In the genomic region with DNA sequence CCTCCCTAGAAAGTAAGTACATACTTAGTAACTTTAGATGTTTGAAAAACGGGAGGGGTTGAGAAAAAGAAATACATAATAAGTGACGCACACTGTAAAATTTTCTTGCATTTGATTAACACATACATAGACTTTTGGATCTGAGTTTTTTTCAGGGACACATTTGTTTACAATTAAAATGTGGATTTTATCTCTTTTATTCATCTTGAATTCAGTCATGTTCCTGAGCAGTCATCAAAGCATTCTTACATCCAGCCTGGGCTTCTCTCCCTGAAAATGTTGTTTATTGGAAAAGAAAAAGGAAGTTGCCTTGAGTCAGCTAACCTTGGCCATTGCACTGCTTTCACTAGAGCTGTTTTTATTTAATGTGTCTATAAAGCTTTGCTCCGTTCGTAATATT, we compare ENCODE assay signal across 21 cellular contexts. TPM values are rescaled to one million over a fixed set of nuclear protein-coding genes. Genes with fewer than 3 reads are reported as not detected.
DNase-seq lines count a peak whose midpoint lies in the region; ATAC-seq, FAIRE-seq and TF ChIP-seq lines count a peak whose summit lies in the region.
"Had no signal": no experiment of that assay in that cellular context is flagged by ENCODE, and none has a peak within 500 bp of the region (broad histone marks: within the 10 kb centered on the region; RNA-seq: fewer than 3 reads in every experiment).

No MANE protein-coding gene starts in this region.

- CTCF ChIA-PET in HepG2 (lab: Yijun Ruan, JAX; ENCODE audit: low intra/inter-chr PET ratio, low total read pairs): no interaction called here
- CTCF ChIA-PET in activated CD4-positive, alpha-beta memory T cell treated with anti-CD3 and anti-CD28 coated beads, Interleukin-2, amount 10 ng/mL, durations not matched to agents 7 days and 5 days (lab: Charles Lee): interaction anchor here (2.6 kb wide), 1 partner anchor 8 kb away, joined by 10 read pairs; a partner anchor contains a TSS

- H4K20me1 ChIP-seq in HepG2 (ENCODE audit: insufficient read depth, low read length): no peaks in the 10 kb centered on the region

- no peaks in the 10 kb centered on the region for H3K27me3 ChIP-seq in MG63
- H3K27me3 ChIP-seq in HepG2 (ENCODE audit: control insufficient read depth in 1 of 2, insufficient read depth in 2 of 2, low read length in 2 of 2): no peaks in the 10 kb centered on the region
- H3K27me3 ChIP-seq in small intestine (ENCODE audit: control insufficient read depth in 2 of 2, insufficient read depth in 2 of 2, low read length in 2 of 2): no peaks in the 10 kb centered on the region
- H3K27me3 ChIP-seq: body of pancreas, left lung, transverse colon had no signal

- TF ChIP-seq EP300 in HepG2 (IDR thresholded peaks at IDR 0.05; ENCODE audit: low read depth in 2 of 2, low read length in 2 of 2) (no peak), HepG2 (CRISPR knock-in tag; IDR thresholded peaks at IDR 0.05; ENCODE audit: borderline replicate concordance) (no peak)

- no peak for FAIRE-seq in HepG2 (lab: Jason Lieb, UNC)
- FAIRE-seq in small intestine (lab: Jason Lieb, UNC): no peak

- H3K9me3 Mint-ChIP-seq in glutamatergic neuron (ENCODE audit: unreplicated experiment): no peaks in the 10 kb centered on the region
- H3K9me3 Mint-ChIP-seq in activated CD4-positive, alpha-beta memory T cell treated with anti-CD3 and anti-CD28 coated beads, Interleukin-2, amount 10 ng/mL, durations not matched to agents 7 days and 5 days: peaks cover 16% of the 10 kb centered on the region

- no peaks in the 10 kb centered on the region for H3K4me1 Mint-ChIP-seq in glutamatergic neuron (ENCODE audit: low read depth, unreplicated experiment)
- no peaks in the 10 kb centered on the region for H3K4me1 Mint-ChIP-seq in activated CD4-positive, alpha-beta memory T cell treated with anti-CD3 and anti-CD28 coated beads, Interleukin-2, amount 10 ng/mL, durations not matched to agents 7 days and 5 days
- H3K4me1 Mint-ChIP-seq: activated naive CD4-positive, alpha-beta T cell treated with anti-CD3 and anti-CD28 coated beads, Interleukin-2, amount 50 U/mL, for 24 hours; nephron progenitor cell had no signal

- TF ChIP-seq RAD21 in HepG2 (CRISPR knock-in tag; IDR thresholded peaks at IDR 0.05): no peak

- TF ChIP-seq CTCF in HepG2 (CRISPR knock-in tag; IDR thresholded peaks at IDR 0.05) (no peak), glutamatergic neuron (IDR thresholded peaks at IDR 0.05; ENCODE audit: partially characterized antibody, unreplicated experiment) (no peak)

- BruUV-seq in HepG2 (replicated peaks; lab: Mats Ljungman, UMichigan): no TSS peak

- in situ Hi-C loops in HepG2 (cut with HindIII; ENCODE audit: extremely low pct_ligation_motif_present, low pct_unique_long_range_greater_than_20kb): no loop called here

- no peak overlapping the region for H2AFZ ChIP-seq in HepG2 (ENCODE audit: low read length)

- DNase-seq in EL (peak; percentile 36), MG63 (peak; percentile 4), dedifferentiated amniotic fluid mesenchymal stem cell (ENCODE audit: extremely low spot score) (peak; percentile 70), HepG2 (ENCODE audit: low spot score) (no peak), glutamatergic neuron (no peak), glomerular visceral epithelial cell (ENCODE audit: extremely low spot score) (no peak), small intestine (no peak)
- no peak for DNase-seq in activated CD4-positive, alpha-beta memory T cell treated with anti-CD3 and anti-CD28 coated beads, Interleukin-2, amount 10 ng/mL, durations not matched to agents 7 days and 5 days
- DNase-seq: activated CD8-positive, alpha-beta T cell treated with anti-CD3 and anti-CD28 coated beads for 36 hours; activated T-cell treated with anti-CD3 and anti-CD28 coated beads, Interleukin-2, amount 50 U/mL, for 48 hours; body of pancreas; DND-41; left lung; NCI-H526; nephron progenitor cell; posterior cingulate gyrus; SHP77; T-helper 1 cell; transverse colon had no signal

- TF ChIP-seq POLR2A in HepG2 (IDR thresholded peaks at IDR 0.05; ENCODE audit: insufficient read depth in 1 of 2, low read depth in 2 of 2, low read length in 2 of 2): no peak

- peaks cover under 1% of the 10 kb centered on the region for H3K27me3 Mint-ChIP-seq in glutamatergic neuron (ENCODE audit: unreplicated experiment)
- H3K27me3 Mint-ChIP-seq in activated CD4-positive, alpha-beta memory T cell treated with anti-CD3 and anti-CD28 coated beads, Interleukin-2, amount 10 ng/mL, durations not matched to agents 7 days and 5 days: peaks cover 6% of the 10 kb centered on the region
- H3K27me3 Mint-ChIP-seq: activated naive CD4-positive, alpha-beta T cell treated with anti-CD3 and anti-CD28 coated beads, Interleukin-2, amount 50 U/mL, for 24 hours; stimulated activated naive CD8-positive, alpha-beta T cell treated with anti-CD3 and anti-CD28 coated beads, Interleukin-15, Interleukin-2, amounts not matched to agents 100 ng/mL and 50 ng/mL, for 24 hours had no signal

- H3K4me2 ChIP-seq in HepG2 (ENCODE audit: low read depth, low read length): no peak overlapping the region

- H3K36me3 ChIP-seq in MG63 (no peaks in the 10 kb centered on the region), HepG2 (replicated peaks in 1 of 2; ENCODE audit: control insufficient read depth in 1 of 2, insufficient read depth in 2 of 2, low read length in 2 of 2) (no peaks in the 10 kb centered on the region; a peak in 1 of 5 replicates), small intestine (ENCODE audit: control insufficient read depth in 2 of 2, insufficient read depth in 2 of 2, low read length in 2 of 2) (no peaks in the 10 kb centered on the region)
- H3K36me3 ChIP-seq: left lung, transverse colon had no signal

- H3K27ac ChIP-seq in HepG2 (ENCODE audit: extremely low read length, insufficient read depth, low read length) (no peak overlapping the region), small intestine (ENCODE audit: low read depth in 1 of 2, low read length in 1 of 2) (no peak overlapping the region)
- H3K27ac ChIP-seq: body of pancreas, left lung, transverse colon had no signal

- H3K27ac Mint-ChIP-seq in glutamatergic neuron (ENCODE audit: unreplicated experiment): no peak overlapping the region
- no peak overlapping the region for H3K27ac Mint-ChIP-seq in activated CD4-positive, alpha-beta memory T cell treated with anti-CD3 and anti-CD28 coated beads, Interleukin-2, amount 10 ng/mL, durations not matched to agents 7 days and 5 days
- H3K27ac Mint-ChIP-seq: activated CD8-positive, alpha-beta T cell treated with anti-CD3 and anti-CD28 coated beads for 36 hours; activated naive CD4-positive, alpha-beta T cell treated with anti-CD3 and anti-CD28 coated beads, Interleukin-2, amount 50 U/mL, for 24 hours; nephron progenitor cell; stimulated activated naive CD8-positive, alpha-beta T cell treated with anti-CD3 and anti-CD28 coated beads, Interleukin-15, Interleukin-2, amounts not matched to agents 100 ng/mL and 50 ng/mL, for 24 hours had no signal

- no peaks in the 10 kb centered on the region for H3K79me2 ChIP-seq in HepG2 (ENCODE audit: insufficient read depth, low read length)

- no peaks in the 10 kb centered on the region for H3K36me3 Mint-ChIP-seq in glutamatergic neuron (ENCODE audit: unreplicated experiment)
- peaks cover 2% of the 10 kb centered on the region for H3K36me3 Mint-ChIP-seq in activated CD4-positive, alpha-beta memory T cell treated with anti-CD3 and anti-CD28 coated beads, Interleukin-2, amount 10 ng/mL, durations not matched to agents 7 days and 5 days (ENCODE audit: low read depth)

- ATAC-seq in HepG2: no peak
- ATAC-seq: activated CD8-positive, alpha-beta T cell treated with anti-CD3 and anti-CD28 coated beads for 36 hours; body of pancreas; left lung had no signal

- peaks cover 39% of the 10 kb centered on the region for H3K4me1 ChIP-seq in HepG2 (ENCODE audit: insufficient read depth, low read length)
- no peaks in the 10 kb centered on the region for H3K4me1 ChIP-seq in small intestine (ENCODE audit: control insufficient read depth in 2 of 2, insufficient read depth in 1 of 2, low read depth in 1 of 2, low read length in 1 of 2)
- H3K4me1 ChIP-seq: body of pancreas, left lung, transverse colon had no signal

- WGBS in HepG2 (ENCODE audit: low lambda C conversion rate): 19% methylated on average over 4 of the region's 4 CpGs
- WGBS in small intestine, 3 donors: 20 to 45% (median 21%) methylated on average over 4 of the region's 4 CpGs

- H3K9ac ChIP-seq in HepG2 (ENCODE audit: insufficient read depth, low read depth, low read length): no peak overlapping the region

- POLR2A ChIA-PET in HepG2 (lab: Yijun Ruan, JAX): interaction anchor here (1.6 kb wide), 1 partner anchor 9 kb away, joined by 7 read pairs; a partner anchor contains a TSS
- POLR2A ChIA-PET in activated CD4-positive, alpha-beta memory T cell treated with anti-CD3 and anti-CD28 coated beads, Interleukin-2, amount 10 ng/mL, durations not matched to agents 7 days and 5 days (lab: Charles Lee): no interaction called here

- H3K4me3 ChIP-seq in MG63 (no peak overlapping the region), HepG2 (replicated peaks in 1 of 3; ENCODE audit: insufficient read depth in 1 of 3, low read depth in 2 of 3, low read length in 3 of 3) (no peak overlapping the region), small intestine (ENCODE audit: low read depth in 1 of 2, low read length in 2 of 2) (no peak overlapping the region)
- H3K4me3 ChIP-seq: body of pancreas, left lung, transverse colon had no signal

- H3K9me3 ChIP-seq in MG63 (no peaks in the 10 kb centered on the region), HepG2 (ENCODE audit: low read length) (peaks cover 18% of the 10 kb centered on the region), small intestine (ENCODE audit: control insufficient read depth, low read depth) (no peaks in the 10 kb centered on the region)
- H3K9me3 ChIP-seq: body of pancreas, transverse colon had no signal

- H3K4me3 Mint-ChIP-seq in glutamatergic neuron (ENCODE audit: unreplicated experiment): no peak overlapping the region
- H3K4me3 Mint-ChIP-seq in activated CD4-positive, alpha-beta memory T cell treated with anti-CD3 and anti-CD28 coated beads, Interleukin-2, amount 10 ng/mL, durations not matched to agents 7 days and 5 days: no peak overlapping the region
- H3K4me3 Mint-ChIP-seq: activated CD8-positive, alpha-beta T cell treated with anti-CD3 and anti-CD28 coated beads for 36 hours; activated naive CD4-positive, alpha-beta T cell treated with anti-CD3 and anti-CD28 coated beads, Interleukin-2, amount 50 U/mL, for 24 hours; nephron progenitor cell; stimulated activated naive CD8-positive, alpha-beta T cell treated with anti-CD3 and anti-CD28 coated beads, Interleukin-15, Interleukin-2, amounts not matched to agents 100 ng/mL and 50 ng/mL, for 24 hours had no signal

- intact Hi-C loops in HepG2 (cut with micrococcal nuclease; ENCODE audit: unreplicated experiment): no loop called here

RNA-seq across cellular contexts. Expression of a gene that starts 8.7 kb away (rescaled TPM):
- total RNA-seq in MG63 (2014; rRNA removed; shearing (Covaris generic); ENCODE audit: low replicate concordance): 24.2 and 46.7 TPM in 2 replicates
- total RNA-seq in HepG2 (2016; rRNA removed; fragmentation: Illumina TruSeq; extraction: Trizol): 41.2 and 64.0 TPM in 2 replicates
- total RNA-seq in HepG2 (2016; cell fraction: cytosol; rRNA removed; fragmentation: Illumina TruSeq; extraction: Trizol; ENCODE audit: low read depth): 6.2 and 9.4 TPM in 2 replicates
- 44.8 and 65.5 TPM in 2 replicates for total RNA-seq in HepG2 (2016; cell fraction: insoluble cytoplasmic fraction; rRNA removed; fragmentation: Illumina TruSeq; extraction: Trizol)
- total RNA-seq in HepG2 (2016; cell fraction: membrane; rRNA removed; fragmentation: Illumina TruSeq; extraction: Trizol): 13.3 and 13.7 TPM in 2 replicates
- total RNA-seq in HepG2 (2016; cell fraction: nucleus; rRNA removed; fragmentation: Illumina TruSeq; extraction: Trizol): 22.1 and 24.0 TPM in 2 replicates
- polyA plus RNA-seq in HepG2 (2011; rRNA removed): 18.0 and 19.4 TPM in 2 replicates
- 7.7 and 14.3 TPM in 2 replicates for polyA plus RNA-seq in HepG2 (2011; cell fraction: cytosol; rRNA removed)
- 6.5 and 6.6 TPM in 2 replicates for polyA plus RNA-seq in HepG2 (2011; cell fraction: nucleus; rRNA removed)
- 26.7 and 29.8 TPM in 2 replicates for polyA plus RNA-seq in HepG2 (2012)
- 15.4 and 17.1 TPM in 2 replicates for polyA plus RNA-seq in HepG2 (2016; cell fraction: cytosol; fragmentation: Illumina TruSeq; extraction: Trizol; ENCODE audit: low read depth)
- polyA plus RNA-seq in HepG2 (2016; cell fraction: insoluble cytoplasmic fraction; fragmentation: Illumina TruSeq; extraction: Trizol; ENCODE audit: low read depth): 66.0 and 77.9 TPM in 2 replicates
- 17.5 and 18.0 TPM in 2 replicates for polyA plus RNA-seq in HepG2 (2016; cell fraction: membrane; fragmentation: Illumina TruSeq; extraction: Trizol; ENCODE audit: low read depth)
- 29.6 and 31.9 TPM in 2 replicates for polyA plus RNA-seq in HepG2 (2016; cell fraction: nucleus; fragmentation: Illumina TruSeq; extraction: Trizol; ENCODE audit: insufficient read depth, low read depth)
- 9.4 and 13.4 TPM in 2 replicates for polyA minus RNA-seq in HepG2 (2011; rRNA and poly(A)+ RNA removed; ENCODE audit: low replicate concordance)
- 6.6 and 7.6 TPM in 2 replicates for polyA minus RNA-seq in HepG2 (2011; cell fraction: cytosol; rRNA and poly(A)+ RNA removed)
- 24.3 and 26.1 TPM in 2 replicates for polyA minus RNA-seq in HepG2 (2011; cell fraction: nucleus; rRNA and poly(A)+ RNA removed)
- 6.9 TPM for total RNA-seq in glutamatergic neuron (ENCODE audit: unreplicated experiment)
- 1 to 10 TPM; 2.1 to 3.4 TPM for total RNA-seq in activated CD4-positive, alpha-beta memory T cell treated with anti-CD3 and anti-CD28 coated beads, Interleukin-2, amount 10 ng/mL, durations not matched to agents 7 days and 5 days
- polyA plus RNA-seq in small intestine: 10 to 100 TPM in 1 of 3 donors, 1 to 10 TPM in 2; 2.2 to 10.6 (median 2.7) TPM

Comparison
In these comparisons a context has a peak if more than half of its experiments do, and no peak if none do; other contexts are left out.
1. DNase-seq: peak in EL (single experiment), MG63 (single experiment) and dedifferentiated amniotic fluid mesenchymal stem cell (single experiment); none in HepG2 (single experiment), glutamatergic neuron (single experiment), activated CD4-positive, alpha-beta memory T cell treated with anti-CD3 and anti-CD28 coated beads, Interleukin-2, amount 10 ng/mL, durations not matched to agents 7 days and 5 days (single experiment), glomerular visceral epithelial cell (single experiment) and small intestine (single experiment).